In genomic region chr1:71307451-71307850, GRCh38 we compare ENCODE assay signal across 10 cellular contexts.
DNase-seq lines count a peak whose midpoint lies in the region; ATAC-seq, FAIRE-seq and TF ChIP-seq lines count a peak whose summit lies in the region.
"Had no signal": no experiment of that assay in that cellular context is flagged by ENCODE, and none has a peak within 500 bp of the region (broad histone marks: within the 10 kb centered on the region; RNA-seq: fewer than 3 reads in every experiment).

No MANE protein-coding gene starts in this region.

- H3K36me3 ChIP-seq in MM.1S (replicated peaks; ENCODE audit: insufficient read depth, low read length): no peaks in the 10 kb centered on the region
- H3K36me3 ChIP-seq in H1 (ENCODE audit: control insufficient read depth in 2 of 4, insufficient read depth in 4 of 4, low read length in 3 of 4): peaks cover 0 to 2% (median 0%) of the 10 kb centered on the region in 4 experiments; a peak in 1 of 8 replicates
- no peaks in the 10 kb centered on the region for H3K36me3 ChIP-seq in HepG2 (replicated peaks in 1 of 2; ENCODE audit: control insufficient read depth in 1 of 2, insufficient read depth in 2 of 2, low read length in 2 of 2)
- no peaks in the 10 kb centered on the region for H3K36me3 ChIP-seq in esophagus squamous epithelium

- no peaks in the 10 kb centered on the region for H3K9me2 ChIP-seq in MM.1S (replicated peaks; ENCODE audit: insufficient read depth, low read length)

- no peak overlapping the region for H3K27ac ChIP-seq in MM.1S (ENCODE audit: low read length)
- no peak overlapping the region for H3K27ac ChIP-seq in H1 (ENCODE audit: low read depth, low read length)
- H3K27ac ChIP-seq in HepG2 (ENCODE audit: extremely low read length, insufficient read depth, low read length): no peak overlapping the region
- no peak overlapping the region for H3K27ac ChIP-seq in esophagus squamous epithelium

- no peak overlapping the region for H3K14ac ChIP-seq in H1 (ENCODE audit: insufficient read length)

- H3K4me1 ChIP-seq in MM.1S (ENCODE audit: low read length) (no peaks in the 10 kb centered on the region), H1 (replicated peaks in 1 of 4; ENCODE audit: control insufficient read depth in 3 of 4, insufficient read depth in 4 of 4, low read length in 3 of 4) (peaks cover 0 to 2% (median 0%) of the 10 kb centered on the region in 4 experiments; a peak in 3 of 7 replicates), HepG2 (ENCODE audit: insufficient read depth, low read length) (no peaks in the 10 kb centered on the region), esophagus squamous epithelium (no peaks in the 10 kb centered on the region)

- H3K4me2 ChIP-seq in MM.1S (ENCODE audit: low read depth, low read length) (no peak overlapping the region), H1 (ENCODE audit: insufficient read depth in 1 of 2, low read depth in 2 of 2, low read length in 2 of 2) (no peak overlapping the region), HepG2 (ENCODE audit: low read depth, low read length) (no peak overlapping the region)

- TF ChIP-seq CTCF in MM.1S (IDR thresholded peaks at IDR 0.05; ENCODE audit: low read length): no peak
- no peak for TF ChIP-seq CTCF in H1 (IDR thresholded peaks at IDR 0.05; ENCODE audit: control extremely low read depth in 1 of 3, insufficient read depth in 1 of 3, low read depth in 1 of 3, low read length in 3 of 3)
- TF ChIP-seq CTCF in HepG2 (CRISPR knock-in tag; IDR thresholded peaks at IDR 0.05): no peak
- TF ChIP-seq CTCF in esophagus squamous epithelium (IDR thresholded peaks at IDR 0.05): no peak

- H3K4ac ChIP-seq in H1 (replicated peaks; ENCODE audit: insufficient read length, low read depth, low read length): no peak overlapping the region

- no peaks in the 10 kb centered on the region for H3K9me3 ChIP-seq in MM.1S (replicated peaks; ENCODE audit: insufficient read depth, low read length)
- no peaks in the 10 kb centered on the region for H3K9me3 ChIP-seq in H1 (ENCODE audit: insufficient read depth in 2 of 2, low read depth in 1 of 2, low read length in 1 of 2)
- peaks cover 65% of the 10 kb centered on the region for H3K9me3 ChIP-seq in HepG2 (ENCODE audit: low read length)
- H3K9me3 ChIP-seq in esophagus squamous epithelium: no peaks in the 10 kb centered on the region

- TF ChIP-seq EP300 in H1 (IDR thresholded peaks at IDR 0.05; ENCODE audit: borderline replicate concordance in 1 of 2, low read depth in 2 of 2, low read length in 2 of 2): no peak
- no peak for TF ChIP-seq EP300 in HepG2 (IDR thresholded peaks at IDR 0.05; ENCODE audit: low read depth in 2 of 2, low read length in 2 of 2)
- TF ChIP-seq EP300 in HepG2 (CRISPR knock-in tag; IDR thresholded peaks at IDR 0.05; ENCODE audit: borderline replicate concordance): no peak

- H3K23ac ChIP-seq in H1 (ENCODE audit: insufficient read length): no peak overlapping the region

- TF ChIP-seq RAD21 in H1 (IDR thresholded peaks at IDR 0.05 in 1 of 2, conservative IDR thresholded peaks at IDR 0.05 in 1 of 2; ENCODE audit: low read depth in 2 of 2, low read length in 2 of 2) (no peak), HepG2 (CRISPR knock-in tag; IDR thresholded peaks at IDR 0.05) (no peak)

- H2AFZ ChIP-seq in MM.1S (ENCODE audit: low read length) (0 out of 2 replicates have a peak overlapping the region, but pooled peaks have one; percentile 18), H1 (ENCODE audit: low read length) (peak overlapping the region; percentile 93), HepG2 (ENCODE audit: low read length) (no peak overlapping the region)

- DNase-seq in AG20443 (ENCODE audit: low spot score) (peak; percentile 76), MM.1S (peak; percentile 44), H1 (ENCODE audit: low read depth in 1 of 2, low spot score in 2 of 2) (no peak), HepG2 (ENCODE audit: low spot score) (no peak), esophagus squamous epithelium (lab: John Stamatoyannopoulos, UW) (no peak), LoVo (ENCODE audit: low spot score) (no peak)
- no peak for DNase-seq in stimulated activated CD4-positive, alpha-beta T cell treated with anti-CD3 and anti-CD28 coated beads, Interleukin-4, amount 100 ng/mL, for 4 hours
- DNase-seq: activated CD8-positive, alpha-beta memory T cell treated with anti-CD3 and anti-CD28 coated beads for 24 hours had no signal

- no peaks in the 10 kb centered on the region for H3F3A ChIP-seq in MM.1S (ENCODE audit: insufficient read depth, low read length)

- H3K27me3 ChIP-seq in MM.1S (replicated peaks; ENCODE audit: insufficient read depth, low read length) (no peaks in the 10 kb centered on the region), H1 (replicated peaks in 1 of 4; ENCODE audit: control insufficient read depth in 3 of 4, extremely low read depth in 1 of 4, insufficient read depth in 3 of 4, low read length in 3 of 4) (no peaks in the 10 kb centered on the region), HepG2 (ENCODE audit: control insufficient read depth in 1 of 2, insufficient read depth in 2 of 2, low read length in 2 of 2) (no peaks in the 10 kb centered on the region), esophagus squamous epithelium (no peaks in the 10 kb centered on the region)

- H2BK120ac ChIP-seq in H1 (replicated peaks; ENCODE audit: low read depth, low read length): no peak overlapping the region

- no peak overlapping the region for H4K8ac ChIP-seq in H1 (ENCODE audit: extremely low read depth, insufficient read depth, low read length)

- no peak overlapping the region for H2AK5ac ChIP-seq in H1 (ENCODE audit: low read depth, low read length)

- no peak overlapping the region for H4K91ac ChIP-seq in H1 (replicated peaks; ENCODE audit: insufficient read length, low read length)

- BruUV-seq in HepG2 (replicated peaks; lab: Mats Ljungman, UMichigan): no TSS peak

- H3K56ac ChIP-seq in H1 (replicated peaks; ENCODE audit: insufficient read length, low read depth, low read length): no peak overlapping the region

- H3K79me2 ChIP-seq in MM.1S (ENCODE audit: low read length): no peaks in the 10 kb centered on the region
- no peaks in the 10 kb centered on the region for H3K79me2 ChIP-seq in H1 (ENCODE audit: control insufficient read depth in 1 of 2, insufficient read depth in 2 of 2, low read length in 2 of 2)
- H3K79me2 ChIP-seq in HepG2 (ENCODE audit: insufficient read depth, low read length): no peaks in the 10 kb centered on the region

- ATAC-seq in GM21717 (IDR thresholded peaks at IDR 0.05; ENCODE audit: unreplicated experiment): peak; percentile 89
- ATAC-seq in HepG2: no peak

- POLR2A ChIA-PET in H1 (lab: Charles Lee; ENCODE audit: partially characterized antibody) (no interaction called here), HepG2 (lab: Yijun Ruan, JAX) (no interaction called here)

- no peak overlapping the region for H2BK15ac ChIP-seq in H1 (ENCODE audit: low read length)

- FAIRE-seq in H1 (lab: Jason Lieb, UNC) (no peak), HepG2 (lab: Jason Lieb, UNC) (no peak)
- FAIRE-seq: D721Med had no signal

- H4K5ac ChIP-seq in H1 (ENCODE audit: insufficient read length, low read depth, low read length): no peak overlapping the region

- CTCF ChIA-PET in H1 (lab: Charles Lee; ENCODE audit: partially characterized antibody): interaction anchor here (1.0 kb wide), 1 partner anchor 530 kb away, joined by 3 read pairs; no protein-coding TSS in a partner anchor
- CTCF ChIA-PET in HepG2 (lab: Yijun Ruan, JAX; ENCODE audit: low intra/inter-chr PET ratio, low total read pairs): no interaction called here

- no peak overlapping the region for H2BK12ac ChIP-seq in H1 (ENCODE audit: low read depth, low read length)

- H3K23me2 ChIP-seq in H1 (ENCODE audit: low read depth, low read length): no peaks in the 10 kb centered on the region

- H2BK5ac ChIP-seq in H1 (ENCODE audit: low read depth, low read length): no peak overlapping the region

- in situ Hi-C loops in HepG2 (cut with HindIII; ENCODE audit: extremely low pct_ligation_motif_present, low pct_unique_long_range_greater_than_20kb): no loop called here

- 0 out of 2 replicates have a peak overlapping the region, but pooled peaks have one; percentile 24 for H3K18ac ChIP-seq in H1 (ENCODE audit: extremely low read depth, low read length)

- H4K20me1 ChIP-seq in MM.1S (ENCODE audit: insufficient read depth, low read length) (no peaks in the 10 kb centered on the region), H1 (replicated peaks in 1 of 2; ENCODE audit: control insufficient read depth in 1 of 2, insufficient read depth in 2 of 2, low read length in 2 of 2) (no peaks in the 10 kb centered on the region), HepG2 (ENCODE audit: insufficient read depth, low read length) (no peaks in the 10 kb centered on the region)

- no peak overlapping the region for H2BK20ac ChIP-seq in H1 (ENCODE audit: low read length)

- H3K79me1 ChIP-seq in H1 (ENCODE audit: low read depth, low read length): no peaks in the 10 kb centered on the region

- TF ChIP-seq POLR2A in H1 (IDR thresholded peaks at IDR 0.05; ENCODE audit: control extremely low read depth in 1 of 2, low read depth in 2 of 2, low read length in 2 of 2) (no peak), HepG2 (IDR thresholded peaks at IDR 0.05; ENCODE audit: insufficient read depth in 1 of 2, low read depth in 2 of 2, low read length in 2 of 2) (no peak), esophagus squamous epithelium (IDR thresholded peaks at IDR 0.05) (no peak)

- intact Hi-C loops in HepG2 (cut with micrococcal nuclease; ENCODE audit: unreplicated experiment): no loop called here
- intact Hi-C loops in esophagus squamous epithelium (cut with DNase I): no loop called here

- H3K9ac ChIP-seq in MM.1S (ENCODE audit: low read length): no peak overlapping the region
- no peak overlapping the region for H3K9ac ChIP-seq in H1 (replicated peaks in 1 of 4; ENCODE audit: extremely low read depth in 1 of 4, low read depth in 3 of 4, low read length in 3 of 4)
- no peak overlapping the region for H3K9ac ChIP-seq in HepG2 (ENCODE audit: insufficient read depth, low read depth, low read length)

- H3K4me3 ChIP-seq in MM.1S (ENCODE audit: low read length) (no peak overlapping the region), H1 (ENCODE audit: extremely low read depth in 1 of 4, insufficient read depth in 2 of 4, low read depth in 3 of 4, low read length in 4 of 4) (no peak overlapping the region), HepG2 (replicated peaks in 1 of 3; ENCODE audit: insufficient read depth in 1 of 3, low read depth in 2 of 3, low read length in 3 of 3) (no peak overlapping the region), esophagus squamous epithelium (no peak overlapping the region)

TF ChIP-seq in H1, 55 proteins besides CTCF, POLR2A, EP300 and RAD21 (continues in another document):
- no peak for TF ChIP-seq GTF2F1 (IDR thresholded peaks at IDR 0.05; ENCODE audit: borderline replicate concordance, low read depth, low read length)
- no peak for TF ChIP-seq KDM5A (IDR thresholded peaks at IDR 0.05; ENCODE audit: low read length)
- no peak for TF ChIP-seq RNF2 (IDR thresholded peaks at IDR 0.05; ENCODE audit: borderline replicate concordance, low read depth, low read length, missing control alignments, poor library complexity, severe bottlenecking)

TF ChIP-seq in HepG2, 621 proteins besides CTCF, POLR2A, EP300 and RAD21 (continues in another document):
- TF ChIP-seq PHF5A (CRISPR knock-in tag; IDR thresholded peaks at IDR 0.05; ENCODE audit: low read depth, unreplicated experiment) (no peak), SIX1 (CRISPR knock-in tag; IDR thresholded peaks at IDR 0.05; ENCODE audit: borderline replicate concordance) (no peak)

Comparison
In these comparisons a context has a peak if more than half of its experiments do, and no peak if none do; other contexts are left out.
1. DNase-seq: peak in AG20443 (single experiment) and MM.1S (single experiment); none in H1 (0 of 2), HepG2 (single experiment), esophagus squamous epithelium (single experiment), stimulated activated CD4-positive, alpha-beta T cell treated with anti-CD3 and anti-CD28 coated beads, Interleukin-4, amount 100 ng/mL, for 4 hours (0 of 2) and LoVo (single experiment).